In the genomic region with DNA sequence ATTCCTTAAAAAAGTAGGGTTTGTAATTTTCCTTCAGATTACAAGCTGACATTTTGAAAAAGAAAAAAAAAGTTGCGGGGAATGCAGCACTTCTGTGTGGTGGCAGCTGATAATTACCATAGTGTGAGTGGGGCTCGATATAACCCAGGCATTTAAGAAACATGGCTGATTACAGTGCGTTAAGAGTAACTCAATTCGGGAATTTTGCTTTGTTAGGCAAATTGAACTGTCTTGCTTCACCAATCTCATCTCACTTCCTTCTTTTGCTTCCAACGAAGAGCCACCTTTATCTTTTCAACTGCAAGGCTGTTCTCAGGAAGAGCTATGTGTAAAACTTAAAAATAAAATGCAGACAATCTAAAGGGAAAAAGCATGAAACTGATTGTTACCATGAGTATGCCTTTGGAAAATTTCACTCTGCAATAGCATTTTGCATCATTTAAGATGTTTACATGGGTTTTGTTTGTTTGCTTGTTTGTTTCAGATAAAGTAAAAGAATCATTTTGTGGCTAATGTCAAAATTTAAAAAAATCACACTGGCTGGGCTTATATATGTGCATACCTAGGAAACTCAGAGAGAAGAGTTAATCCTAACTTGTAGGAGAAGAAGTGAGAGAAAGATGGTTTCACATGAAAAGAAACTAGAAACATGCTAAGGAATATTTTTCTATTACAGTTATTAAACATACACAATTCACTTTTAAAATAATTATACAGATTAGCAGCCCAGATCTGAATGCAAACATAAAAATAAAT, we compare ENCODE assay signal across 1 cellular context.
TF ChIP-seq lines count a peak whose summit lies in the region.

No MANE protein-coding gene starts in this region.

TF ChIP-seq in GM12878, 131 proteins besides CTCF, POLR2A, EP300 and RAD21 (continued from another document):
- TF ChIP-seq, protein P1, sequence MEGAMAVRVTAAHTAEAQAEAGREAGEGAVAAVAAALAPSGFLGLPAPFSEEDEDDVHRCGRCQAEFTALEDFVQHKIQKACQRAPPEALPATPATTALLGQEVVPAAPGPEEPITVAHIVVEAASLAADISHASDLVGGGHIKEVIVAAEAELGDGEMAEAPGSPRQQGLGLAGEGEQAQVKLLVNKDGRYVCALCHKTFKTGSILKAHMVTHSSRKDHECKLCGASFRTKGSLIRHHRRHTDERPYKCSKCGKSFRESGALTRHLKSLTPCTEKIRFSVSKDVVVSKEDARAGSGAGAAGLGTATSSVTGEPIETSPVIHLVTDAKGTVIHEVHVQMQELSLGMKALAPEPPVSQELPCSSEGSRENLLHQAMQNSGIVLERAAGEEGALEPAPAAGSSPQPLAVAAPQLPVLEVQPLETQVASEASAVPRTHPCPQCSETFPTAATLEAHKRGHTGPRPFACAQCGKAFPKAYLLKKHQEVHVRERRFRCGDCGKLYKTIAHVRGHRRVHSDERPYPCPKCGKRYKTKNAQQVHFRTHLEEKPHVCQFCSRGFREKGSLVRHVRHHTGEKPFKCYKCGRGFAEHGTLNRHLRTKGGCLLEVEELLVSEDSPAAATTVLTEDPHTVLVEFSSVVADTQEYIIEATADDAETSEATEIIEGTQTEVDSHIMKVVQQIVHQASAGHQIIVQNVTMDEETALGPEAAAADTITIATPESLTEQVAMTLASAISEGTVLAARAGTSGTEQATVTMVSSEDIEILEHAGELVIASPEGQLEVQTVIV (IDR thresholded peaks at IDR 0.05; ENCODE audit: borderline replicate concordance, partially characterized antibody), result no peak
- peak; percentile 51; the same call in 1 of the 2 replicates for TF ChIP-seq YY1 (IDR thresholded peaks at IDR 0.05; ENCODE audit: low read depth, low read length)
- TF ChIP-seq IKZF2 (IDR thresholded peaks at IDR 0.05), result peak; percentile 53 to 60; a peak in 2 of 4 replicates
